12 cellular contexts compared by ENCODE assay signal in genomic region chr9:631596-631995, GRCh38.
A peak's percentile ranks its signal among the peaks of the same experiment; 100 is the strongest.
DNase-seq lines count a peak whose midpoint lies in the region; ATAC-seq and TF ChIP-seq lines count a peak whose summit lies in the region.
"Had no signal": no experiment of that assay in that cellular context is flagged by ENCODE, and none has a peak within 500 bp of the region (broad histone marks: within the 10 kb centered on the region; RNA-seq: fewer than 3 reads in every experiment).

No MANE protein-coding gene starts in this region.

- no peak overlapping the region for H3K4me3 ChIP-seq in naive thymus-derived CD4-positive, alpha-beta T cell (ENCODE audit: low read length)
- H3K4me3 ChIP-seq in CD4-positive, alpha-beta memory T cell (ENCODE audit: low read length in 2 of 2) = no peak overlapping the region
- H3K4me3 ChIP-seq in spleen = no peak overlapping the region
- H3K4me3 ChIP-seq: tibial nerve had no signal

- TF ChIP-seq CTCF in spleen (IDR thresholded peaks at IDR 0.05 in 8 of 11, conservative IDR thresholded peaks at IDR 0.05 in 3 of 11) (no peak), progenitor cell of endocrine pancreas (IDR thresholded peaks at IDR 0.05; ENCODE audit: unreplicated experiment) (no peak)

- peaks cover 0 to 9% of the 10 kb centered on the region in 2 donors for H3K4me1 ChIP-seq in naive thymus-derived CD4-positive, alpha-beta T cell (ENCODE audit: control insufficient read depth in 2 of 2, insufficient read depth in 2 of 2, low read length in 2 of 2)
- H3K4me1 ChIP-seq in CD4-positive, alpha-beta memory T cell (ENCODE audit: insufficient read depth, low read length) = peaks cover 8% of the 10 kb centered on the region
- no peaks in the 10 kb centered on the region for H3K4me1 ChIP-seq in spleen

- H3K27me3 Mint-ChIP-seq in activated CD4-positive, alpha-beta T cell treated with anti-CD3 and anti-CD28 coated beads for 36 hours = no peaks in the 10 kb centered on the region
- no peaks in the 10 kb centered on the region for H3K27me3 Mint-ChIP-seq in activated T-helper 17 cell treated with anti-CD3 and anti-CD28 coated beads, Interleukin-2, amount 50 U/mL, for 72 hours
- H3K27me3 Mint-ChIP-seq in naive thymus-derived CD4-positive, alpha-beta T cell = peaks cover 0 to 3% (median 0%) of the 10 kb centered on the region in 5 donors
- peaks cover 0 to 2% of the 10 kb centered on the region in 2 donors for H3K27me3 Mint-ChIP-seq in CD4-positive, alpha-beta memory T cell
- H3K27me3 Mint-ChIP-seq in progenitor cell of endocrine pancreas = no peaks in the 10 kb centered on the region

- H3K27ac Mint-ChIP-seq in activated CD4-positive, alpha-beta T cell treated with anti-CD3 and anti-CD28 coated beads for 36 hours = no peak overlapping the region
- H3K27ac Mint-ChIP-seq in activated T-helper 17 cell treated with anti-CD3 and anti-CD28 coated beads, Interleukin-2, amount 50 U/mL, for 72 hours = no peak overlapping the region
- no peak overlapping the region for H3K27ac Mint-ChIP-seq in naive thymus-derived CD4-positive, alpha-beta T cell
- peak overlapping the region in 1 of 7 donors; percentile 30 for H3K27ac Mint-ChIP-seq in CD4-positive, alpha-beta memory T cell
- H3K27ac Mint-ChIP-seq in progenitor cell of endocrine pancreas = no peak overlapping the region

- peaks cover 13% of the 10 kb centered on the region for H3K4me1 Mint-ChIP-seq in activated CD4-positive, alpha-beta T cell treated with anti-CD3 and anti-CD28 coated beads for 36 hours
- peaks cover 11% of the 10 kb centered on the region for H3K4me1 Mint-ChIP-seq in activated T-helper 17 cell treated with anti-CD3 and anti-CD28 coated beads, Interleukin-2, amount 50 U/mL, for 72 hours
- peaks cover 13 to 30% (median 25%) of the 10 kb centered on the region in 7 donors for H3K4me1 Mint-ChIP-seq in naive thymus-derived CD4-positive, alpha-beta T cell
- H3K4me1 Mint-ChIP-seq in CD4-positive, alpha-beta memory T cell = peaks cover 14 to 24% (median 16%) of the 10 kb centered on the region in 4 donors
- H3K4me1 Mint-ChIP-seq in progenitor cell of endocrine pancreas (ENCODE audit: low read depth) = peaks cover 3% of the 10 kb centered on the region

- no peak for TF ChIP-seq POLR2A in spleen (IDR thresholded peaks at IDR 0.05)

- POLR2A ChIA-PET in activated CD4-positive, alpha-beta T cell treated with anti-CD3 and anti-CD28 coated beads for 36 hours (lab: Charles Lee) = interaction anchor here (0.7 kb wide), 1 partner anchor 106 kb away, joined by 3 read pairs; no protein-coding TSS in a partner anchor
- POLR2A ChIA-PET in naive thymus-derived CD4-positive, alpha-beta T cell (lab: Charles Lee) = no interaction called here
- POLR2A ChIA-PET in CD4-positive, alpha-beta memory T cell (lab: Charles Lee; ENCODE audit: partially characterized antibody) = no interaction called here

- no peaks in the 10 kb centered on the region for H3K9me3 ChIP-seq in naive thymus-derived CD4-positive, alpha-beta T cell (ENCODE audit: control insufficient read depth in 2 of 3, low read length in 3 of 3)
- H3K9me3 ChIP-seq in CD4-positive, alpha-beta memory T cell (ENCODE audit: control insufficient read depth in 1 of 2, low read length in 2 of 2) = no peaks in the 10 kb centered on the region
- H3K9me3 ChIP-seq in spleen = peaks cover 0 to 10% (median 0%) of the 10 kb centered on the region in 8 donors
- H3K9me3 ChIP-seq: tibial nerve had no signal

- no peak for DNase-seq in activated CD4-positive, alpha-beta T cell treated with anti-CD3 and anti-CD28 coated beads for 36 hours
- DNase-seq in activated CD4-positive, alpha-beta T cell treated with anti-CD3 and anti-CD28 coated beads for 48 hours = no peak
- peak; percentile 89 for DNase-seq in LHCN-M2 (ENCODE audit: low read depth)
- peak in 5 of 9 donors; percentile 1 to 18 (median 6) for DNase-seq in naive thymus-derived CD4-positive, alpha-beta T cell
- DNase-seq in CD4-positive, alpha-beta memory T cell = no peak
- no peak for DNase-seq in spleen
- DNase-seq in progenitor cell of endocrine pancreas (ENCODE audit: low spot score, unreplicated experiment) = no peak
- DNase-seq: amygdala, foreskin melanocyte, NCI-H1048 had no signal

- H3K27ac ChIP-seq in naive thymus-derived CD4-positive, alpha-beta T cell (ENCODE audit: low read depth, low read length) = no peak overlapping the region
- no peak overlapping the region for H3K27ac ChIP-seq in CD4-positive, alpha-beta memory T cell (ENCODE audit: low read depth, low read length)
- no peak overlapping the region for H3K27ac ChIP-seq in spleen
- H3K27ac ChIP-seq: tibial nerve had no signal

- 35 to 47% (median 39%) methylated on average over 1 of the region's 1 CpG for WGBS in spleen, 5 donors

- H3K36me3 ChIP-seq in naive thymus-derived CD4-positive, alpha-beta T cell (ENCODE audit: control insufficient read depth in 2 of 3, insufficient read depth in 3 of 3, low read length in 3 of 3) = no peaks in the 10 kb centered on the region
- no peaks in the 10 kb centered on the region for H3K36me3 ChIP-seq in CD4-positive, alpha-beta memory T cell (ENCODE audit: insufficient read depth, low read length)
- H3K36me3 ChIP-seq in spleen = no peaks in the 10 kb centered on the region
- H3K36me3 ChIP-seq: tibial nerve had no signal

- no peaks in the 10 kb centered on the region for H3K9me3 Mint-ChIP-seq in activated CD4-positive, alpha-beta T cell treated with anti-CD3 and anti-CD28 coated beads for 36 hours (ENCODE audit: low read depth)
- peaks cover 4% of the 10 kb centered on the region for H3K9me3 Mint-ChIP-seq in activated T-helper 17 cell treated with anti-CD3 and anti-CD28 coated beads, Interleukin-2, amount 50 U/mL, for 72 hours
- peaks cover 0 to 5% (median 2%) of the 10 kb centered on the region in 11 donors for H3K9me3 Mint-ChIP-seq in naive thymus-derived CD4-positive, alpha-beta T cell
- H3K9me3 Mint-ChIP-seq in CD4-positive, alpha-beta memory T cell = peaks cover 0 to 4% (median 2%) of the 10 kb centered on the region in 8 donors
- peaks cover 6% of the 10 kb centered on the region for H3K9me3 Mint-ChIP-seq in progenitor cell of endocrine pancreas (ENCODE audit: low read depth)

- ATAC-seq in activated CD4-positive, alpha-beta T cell treated with anti-CD3 and anti-CD28 coated beads for 36 hours = peak; percentile 82
- ATAC-seq in activated T-helper 17 cell treated with anti-CD3 and anti-CD28 coated beads, Interleukin-2, amount 50 U/mL, for 72 hours (replicated peaks) = peak; percentile 23
- no peak for ATAC-seq in naive thymus-derived CD4-positive, alpha-beta T cell

- intact Hi-C loops in activated CD4-positive, alpha-beta T cell treated with anti-CD3 and anti-CD28 coated beads for 36 hours (cut with DNase I, micrococcal nuclease) = no loop called here
- intact Hi-C loops in naive thymus-derived CD4-positive, alpha-beta T cell (cut with micrococcal nuclease) = loop anchor here in 1 of 2 donors (10.0 kb wide), 1 partner anchor 47 kb away; no protein-coding TSS in a partner anchor
- intact Hi-C loops in CD4-positive, alpha-beta memory T cell (cut with micrococcal nuclease) = no loop called here
- intact Hi-C loops in spleen (cut with DNase I; ENCODE audit: low total_unique reads) = no loop called here

- no peaks in the 10 kb centered on the region for H3K36me3 Mint-ChIP-seq in activated CD4-positive, alpha-beta T cell treated with anti-CD3 and anti-CD28 coated beads for 36 hours (ENCODE audit: low read depth)
- H3K36me3 Mint-ChIP-seq in activated T-helper 17 cell treated with anti-CD3 and anti-CD28 coated beads, Interleukin-2, amount 50 U/mL, for 72 hours (ENCODE audit: low read depth) = no peaks in the 10 kb centered on the region
- peaks cover 0 to 9% (median 3%) of the 10 kb centered on the region in 5 donors for H3K36me3 Mint-ChIP-seq in naive thymus-derived CD4-positive, alpha-beta T cell
- H3K36me3 Mint-ChIP-seq in CD4-positive, alpha-beta memory T cell = peaks cover 0 to 8% of the 10 kb centered on the region in 2 donors
- peaks cover 14% of the 10 kb centered on the region for H3K36me3 Mint-ChIP-seq in progenitor cell of endocrine pancreas (ENCODE audit: insufficient read depth)

- H3K4me3 Mint-ChIP-seq in activated CD4-positive, alpha-beta T cell treated with anti-CD3 and anti-CD28 coated beads for 36 hours = no peak overlapping the region
- no peak overlapping the region for H3K4me3 Mint-ChIP-seq in activated T-helper 17 cell treated with anti-CD3 and anti-CD28 coated beads, Interleukin-2, amount 50 U/mL, for 72 hours
- peak overlapping the region in 7 of 10 donors; percentile 0 to 58 (median 11) for H3K4me3 Mint-ChIP-seq in naive thymus-derived CD4-positive, alpha-beta T cell
- peak overlapping the region in 3 of 8 donors; percentile 5 to 55 (median 7) for H3K4me3 Mint-ChIP-seq in CD4-positive, alpha-beta memory T cell
- no peak overlapping the region for H3K4me3 Mint-ChIP-seq in progenitor cell of endocrine pancreas (ENCODE audit: low read depth)

- no peaks in the 10 kb centered on the region for H3K27me3 ChIP-seq in naive thymus-derived CD4-positive, alpha-beta T cell (ENCODE audit: control insufficient read depth in 2 of 2, insufficient read depth in 2 of 2, low read length in 2 of 2)
- H3K27me3 ChIP-seq in CD4-positive, alpha-beta memory T cell (ENCODE audit: insufficient read depth, low read length) = no peaks in the 10 kb centered on the region
- no peaks in the 10 kb centered on the region for H3K27me3 ChIP-seq in spleen (replicated peaks in 1 of 7)
- H3K27me3 ChIP-seq: tibial nerve had no signal

- CTCF ChIA-PET in activated CD4-positive, alpha-beta T cell treated with anti-CD3 and anti-CD28 coated beads for 36 hours (lab: Charles Lee) = interaction anchor here (0.9 to 1.2 kb wide), 2 partner anchors 16 to 17 kb away, joined by 3 to 8 read pairs; no protein-coding TSS in a partner anchor
- CTCF ChIA-PET in naive thymus-derived CD4-positive, alpha-beta T cell (lab: Charles Lee) = no interaction called here
- CTCF ChIA-PET in CD4-positive, alpha-beta memory T cell (lab: Charles Lee; ENCODE audit: partially characterized antibody) = no interaction called here

Comparison
In these comparisons a context has a peak if more than half of its experiments do, and no peak if none do; other contexts are left out.
1. DNase-seq: peak in LHCN-M2 (single experiment) and naive thymus-derived CD4-positive, alpha-beta T cell (5 of 9); none in activated CD4-positive, alpha-beta T cell treated with anti-CD3 and anti-CD28 coated beads for 36 hours (single experiment), activated CD4-positive, alpha-beta T cell treated with anti-CD3 and anti-CD28 coated beads for 48 hours (single experiment), CD4-positive, alpha-beta memory T cell (0 of 5), spleen (single experiment) and progenitor cell of endocrine pancreas (single experiment).
2. H3K4me3 Mint-ChIP-seq: peak in naive thymus-derived CD4-positive, alpha-beta T cell (7 of 10); none in activated CD4-positive, alpha-beta T cell treated with anti-CD3 and anti-CD28 coated beads for 36 hours (single experiment), activated T-helper 17 cell treated with anti-CD3 and anti-CD28 coated beads, Interleukin-2, amount 50 U/mL, for 72 hours (single experiment) and progenitor cell of endocrine pancreas (single experiment).